In genomic region chr9:126126807-126127206, GRCh38 we compare ENCODE assay signal across 16 cellular contexts.
"Had no signal": no experiment of that assay in that cellular context is flagged by ENCODE, and none has a peak within 500 bp of the region (broad histone marks: within the 10 kb centered on the region; RNA-seq: fewer than 3 reads in every experiment).

No MANE protein-coding gene starts in this region.

- DNase-seq: activated CD4-positive, alpha-beta memory T cell treated with anti-CD3 and anti-CD28 coated beads for 36 hours; activated CD4-positive, alpha-beta T cell treated with anti-CD3 and anti-CD28 coated beads for 1 hour; activated naive CD8-positive, alpha-beta T cell treated with anti-CD3 and anti-CD28 coated beads for 36 hours; amygdala; body of pancreas; caudate nucleus; colonic mucosa; effector CD4-positive, alpha-beta T cell; foreskin fibroblast; hypothalamus; stimulated activated CD4-positive, alpha-beta T cell treated with anti-CD3 and anti-CD28 coated beads, Interleukin-15, amount 100 ng/mL, for 24 hours; stimulated activated CD4-positive, alpha-beta T cell treated with anti-CD3 and anti-CD28 coated beads, Interleukin-4, amount 100 ng/mL, for 24 hours; stimulated activated naive CD4-positive, alpha-beta T cell; substantia nigra had no signal

- H3K79me2 ChIP-seq: parathyroid adenoma had no signal

- H3K27ac ChIP-seq: body of pancreas, colonic mucosa, parathyroid adenoma, tibial nerve had no signal

- H3K4me1 Mint-ChIP-seq: activated naive CD8-positive, alpha-beta T cell treated with anti-CD3 and anti-CD28 coated beads for 36 hours had no signal

- H3K36me3 Mint-ChIP-seq: activated CD4-positive, alpha-beta memory T cell treated with anti-CD3 and anti-CD28 coated beads for 36 hours; activated naive CD8-positive, alpha-beta T cell treated with anti-CD3 and anti-CD28 coated beads for 36 hours had no signal

- H3K36me3 ChIP-seq: colonic mucosa, tibial nerve had no signal

- H3K27me3 ChIP-seq: body of pancreas, colonic mucosa had no signal

- H3K4me3 Mint-ChIP-seq: activated CD4-positive, alpha-beta memory T cell treated with anti-CD3 and anti-CD28 coated beads for 36 hours; activated naive CD8-positive, alpha-beta T cell treated with anti-CD3 and anti-CD28 coated beads for 36 hours had no signal

- ATAC-seq: body of pancreas had no signal

- H2AFZ ChIP-seq: parathyroid adenoma had no signal

- H3K9me3 ChIP-seq: body of pancreas, colonic mucosa had no signal

- H3K9ac ChIP-seq: parathyroid adenoma had no signal

- H3K27ac Mint-ChIP-seq: activated CD4-positive, alpha-beta memory T cell treated with anti-CD3 and anti-CD28 coated beads for 36 hours; activated naive CD8-positive, alpha-beta T cell treated with anti-CD3 and anti-CD28 coated beads for 36 hours had no signal

- H3K4me3 ChIP-seq: body of pancreas, colonic mucosa, tibial nerve had no signal

- H3K4me1 ChIP-seq: body of pancreas, colonic mucosa, parathyroid adenoma had no signal

- H3K9me3 Mint-ChIP-seq: activated naive CD8-positive, alpha-beta T cell treated with anti-CD3 and anti-CD28 coated beads for 36 hours had no signal
